Comparison of ENCODE assay signal across 9 cellular contexts in the genomic region with DNA sequence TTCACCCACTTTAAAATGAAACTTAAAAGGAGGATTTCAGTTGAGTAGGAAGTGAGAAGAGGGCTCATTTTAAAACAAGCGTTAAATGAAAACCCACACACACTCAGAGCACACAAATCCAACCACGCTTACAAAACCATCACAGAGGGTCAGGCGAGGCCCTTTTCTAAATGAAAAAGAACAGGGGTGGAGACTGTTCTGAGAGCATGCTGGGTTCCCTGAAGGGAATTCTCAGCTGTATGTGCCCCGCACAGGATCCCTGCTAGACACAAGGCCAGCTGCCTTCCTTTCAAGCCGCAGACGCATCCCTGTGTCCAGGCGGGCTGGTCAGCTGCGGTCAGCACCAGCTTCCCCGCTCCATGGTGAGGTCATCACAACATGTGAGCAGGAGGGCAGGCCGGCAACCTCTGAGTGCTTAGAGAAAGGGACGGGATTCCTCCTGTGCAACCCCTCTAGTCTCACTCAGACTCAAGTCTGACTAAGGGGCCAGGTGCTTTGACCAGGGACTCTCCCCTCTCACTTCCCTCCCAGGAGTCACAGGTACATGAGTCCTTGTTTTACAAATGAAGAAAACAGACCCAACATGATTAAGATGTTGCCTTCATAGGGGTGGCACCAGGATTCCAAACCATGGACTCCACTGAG.
DNase-seq lines count a peak whose midpoint lies in the region; ATAC-seq and TF ChIP-seq lines count a peak whose summit lies in the region.
"Had no signal": no experiment of that assay in that cellular context is flagged by ENCODE, and none has a peak within 500 bp of the region (broad histone marks: within the 10 kb centered on the region; RNA-seq: fewer than 3 reads in every experiment).

No MANE protein-coding gene starts in this region.

- peaks cover 68% of the 10 kb centered on the region for H3K4me1 Mint-ChIP-seq in nephron progenitor cell
- H3K4me1 Mint-ChIP-seq in naive thymus-derived CD4-positive, alpha-beta T cell = peaks cover 0 to 8% (median 0%) of the 10 kb centered on the region in 7 donors

- H3K9me3 Mint-ChIP-seq in nephron progenitor cell = no peaks in the 10 kb centered on the region
- H3K9me3 Mint-ChIP-seq in naive thymus-derived CD4-positive, alpha-beta T cell = peaks cover 0 to 2% (median 0%) of the 10 kb centered on the region in 11 donors
- H3K9me3 Mint-ChIP-seq: T-helper 1 cell treated with Interleukin-12 subunit alpha and Interleukin-12 subunit beta and Interleukin-4 antibody, amounts not matched to agents 30 μg/mL and 1 μg/mL, for 36 hours had no signal

- no peaks in the 10 kb centered on the region for H3K36me3 Mint-ChIP-seq in nephron progenitor cell (ENCODE audit: low read depth)
- no peaks in the 10 kb centered on the region for H3K36me3 Mint-ChIP-seq in naive thymus-derived CD4-positive, alpha-beta T cell

- H3K27me3 ChIP-seq in ectodermal cell (ENCODE audit: control insufficient read depth, insufficient read depth, low read length, poor library complexity, severe bottlenecking) (no peaks in the 10 kb centered on the region), A673 (replicated peaks; ENCODE audit: insufficient read depth, low read depth, low read length, poor library complexity) (no peaks in the 10 kb centered on the region)
- H3K27me3 ChIP-seq in naive thymus-derived CD4-positive, alpha-beta T cell (ENCODE audit: control insufficient read depth in 2 of 2, insufficient read depth in 2 of 2, low read length in 2 of 2) = no peaks in the 10 kb centered on the region

- ATAC-seq in HG03159 (IDR thresholded peaks at IDR 0.05; ENCODE audit: unreplicated experiment) = peak; percentile 44
- no peak for ATAC-seq in naive thymus-derived CD4-positive, alpha-beta T cell

- BruUV-seq in A673 (replicated peaks; lab: Mats Ljungman, UMichigan) = no TSS peak

- no peak for TF ChIP-seq CTCF in nephron progenitor cell (IDR thresholded peaks at IDR 0.05)
- no peak for TF ChIP-seq CTCF in A673 (conservative IDR thresholded peaks at IDR 0.05; ENCODE audit: low read depth, low read length)

- H3K4me1 ChIP-seq in ectodermal cell (ENCODE audit: control insufficient read depth, insufficient read depth, low read length) (peaks cover 32% of the 10 kb centered on the region), A673 (ENCODE audit: insufficient read depth, low read length, poor library complexity, severe bottlenecking) (peaks cover 20% of the 10 kb centered on the region)
- no peaks in the 10 kb centered on the region for H3K4me1 ChIP-seq in naive thymus-derived CD4-positive, alpha-beta T cell (ENCODE audit: control insufficient read depth in 2 of 2, insufficient read depth in 2 of 2, low read length in 2 of 2)

- WGBS in ectodermal cell, 2 experiments = 17 to 24% methylated on average over 11 of the region's 11 CpGs

- peaks cover 4% of the 10 kb centered on the region for H3K27me3 Mint-ChIP-seq in nephron progenitor cell (ENCODE audit: low read depth, poor library complexity)
- H3K27me3 Mint-ChIP-seq in naive thymus-derived CD4-positive, alpha-beta T cell = peaks cover 3 to 13% (median 9%) of the 10 kb centered on the region in 5 donors

- no peak overlapping the region for H3K4me3 ChIP-seq in ectodermal cell (ENCODE audit: insufficient read depth, low read depth, low read length)
- H3K4me3 ChIP-seq in A673 (ENCODE audit: low read depth, low read length, poor library complexity, severe bottlenecking) = no peak overlapping the region
- H3K4me3 ChIP-seq in naive thymus-derived CD4-positive, alpha-beta T cell (ENCODE audit: low read length) = no peak overlapping the region

- H3K4me3 Mint-ChIP-seq in nephron progenitor cell = no peak overlapping the region
- no peak overlapping the region for H3K4me3 Mint-ChIP-seq in naive thymus-derived CD4-positive, alpha-beta T cell
- H3K4me3 Mint-ChIP-seq: T-helper 1 cell treated with Interleukin-12 subunit alpha and Interleukin-12 subunit beta and Interleukin-4 antibody, amounts not matched to agents 30 μg/mL and 1 μg/mL, for 36 hours had no signal

- H3K27ac ChIP-seq in ectodermal cell (ENCODE audit: insufficient read depth, low read depth, low read length, poor library complexity, severe bottlenecking) (peak overlapping the region; percentile 81), A673 (ENCODE audit: low read depth, low read length, poor library complexity, severe bottlenecking) (no peak overlapping the region)
- H3K27ac ChIP-seq in naive thymus-derived CD4-positive, alpha-beta T cell (ENCODE audit: low read depth, low read length) = no peak overlapping the region

- H3K9me3 ChIP-seq in ectodermal cell (ENCODE audit: control insufficient read depth, low read length) (no peaks in the 10 kb centered on the region), A673 (ENCODE audit: low read depth, low read length, poor library complexity, severe bottlenecking) (no peaks in the 10 kb centered on the region)
- H3K9me3 ChIP-seq in naive thymus-derived CD4-positive, alpha-beta T cell (ENCODE audit: control insufficient read depth in 2 of 3, low read length in 3 of 3) = no peaks in the 10 kb centered on the region

- H3K36me3 ChIP-seq in ectodermal cell (ENCODE audit: control insufficient read depth, insufficient read depth, low read length) (no peaks in the 10 kb centered on the region), A673 (ENCODE audit: insufficient read depth, low read length, poor library complexity, severe bottlenecking) (no peaks in the 10 kb centered on the region)
- no peaks in the 10 kb centered on the region for H3K36me3 ChIP-seq in naive thymus-derived CD4-positive, alpha-beta T cell (ENCODE audit: control insufficient read depth in 2 of 3, insufficient read depth in 3 of 3, low read length in 3 of 3)

- intact Hi-C loops in A673 (cut with micrococcal nuclease; ENCODE audit: unreplicated experiment) = no loop called here
- intact Hi-C loops in naive thymus-derived CD4-positive, alpha-beta T cell (cut with micrococcal nuclease) = no loop called here

- H3K27ac Mint-ChIP-seq in nephron progenitor cell = no peak overlapping the region
- no peak overlapping the region for H3K27ac Mint-ChIP-seq in naive thymus-derived CD4-positive, alpha-beta T cell
- H3K27ac Mint-ChIP-seq: T-helper 1 cell treated with Interleukin-12 subunit alpha and Interleukin-12 subunit beta and Interleukin-4 antibody, amounts not matched to agents 30 μg/mL and 1 μg/mL, for 36 hours had no signal

- DNase-seq in Ammon's horn (ENCODE audit: low spot score) (peak; percentile 38), nephron progenitor cell (peak; percentile 37), A673 (ENCODE audit: low spot score) (no peak), NCI-H1694 (lab: John Stamatoyannopoulos, UW) (no peak), dermis blood vessel endothelial cell (no peak)
- no peak for DNase-seq in naive thymus-derived CD4-positive, alpha-beta T cell

- POLR2A ChIA-PET in A673 (lab: Charles Lee; ENCODE audit: low non-redundant PET) = no interaction called here
- POLR2A ChIA-PET in naive thymus-derived CD4-positive, alpha-beta T cell (lab: Charles Lee) = no interaction called here

- CTCF ChIA-PET in A673 (lab: Charles Lee) = no interaction called here
- CTCF ChIA-PET in naive thymus-derived CD4-positive, alpha-beta T cell (lab: Charles Lee) = no interaction called here

Comparison
In these comparisons a context has a peak if more than half of its experiments do, and no peak if none do; other contexts are left out.
1. DNase-seq: peak in Ammon's horn (single experiment) and nephron progenitor cell (single experiment); none in A673 (single experiment), NCI-H1694 (single experiment), naive thymus-derived CD4-positive, alpha-beta T cell (0 of 9) and dermis blood vessel endothelial cell (single experiment).